In the genomic region with DNA sequence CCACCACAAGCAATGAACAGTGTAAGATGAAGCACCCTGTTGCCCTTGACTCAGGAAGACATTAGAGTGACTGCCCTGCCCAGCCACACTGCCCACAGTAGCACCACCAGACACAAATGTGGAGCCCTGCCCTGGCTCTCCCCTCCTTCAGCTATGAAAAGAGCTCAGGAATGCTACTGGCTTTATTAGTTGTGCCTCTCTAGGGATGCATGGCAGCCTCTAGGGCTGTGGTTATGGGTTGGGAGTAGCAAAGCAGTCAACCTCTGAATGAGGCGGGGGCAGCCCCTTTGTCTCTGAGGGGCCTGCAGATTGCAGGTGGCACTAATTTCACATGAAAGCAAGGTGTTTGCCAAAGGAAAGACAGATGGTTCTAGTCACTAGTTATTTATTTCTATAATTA, we compare ENCODE assay signal across 21 cellular contexts.
"Had no signal": no experiment of that assay in that cellular context is flagged by ENCODE, and none has a peak within 500 bp of the region (broad histone marks: within the 10 kb centered on the region; RNA-seq: fewer than 3 reads in every experiment).

No MANE protein-coding gene starts in this region.

- H3K4me1 Mint-ChIP-seq: activated naive CD4-positive, alpha-beta T cell treated with anti-CD3 and anti-CD28 coated beads, Interleukin-2, amount 10 ng/mL, durations not matched to agents 7 days and 5 days; activated naive CD8-positive, alpha-beta T cell treated with anti-CD3 and anti-CD28 coated beads, Interleukin-2, amount 50 U/mL, for 24 hours; central memory CD8-positive, alpha-beta T cell; immature natural killer cell; stimulated activated naive B cell treated with anti-CD40 and anti-IgM and Interleukin-4, amounts not matched to agents 10 μg/mL and 1 μg/mL and 100 μg/mL, for 72 hours had no signal

- DNase-seq: activated CD4-positive, alpha-beta T cell treated with anti-CD3 and anti-CD28 coated beads for 48 hours; activated CD4-positive, CD25-positive, alpha-beta regulatory T cell; activated CD8-positive, alpha-beta T cell treated with anti-CD3 and anti-CD28 coated beads for 36 hours; activated naive CD4-positive, alpha-beta T cell treated with anti-CD3 and anti-CD28 coated beads, Interleukin-2, amount 10 ng/mL, durations not matched to agents 7 days and 5 days; activated naive CD8-positive, alpha-beta T cell treated with anti-CD3 and anti-CD28 coated beads, Interleukin-2, amount 50 U/mL, for 24 hours; activated T-cell treated with anti-CD3 and anti-CD28 coated beads, Interleukin-2, amount 50 U/mL, for 24 hours; anterior cingulate cortex; effector CD4-positive, alpha-beta T cell; gastrocnemius medialis; head of caudate nucleus; immature natural killer cell; left ventricle myocardium superior; naive thymus-derived CD4-positive, alpha-beta T cell; right lobe of liver; stimulated activated naive B cell treated with anti-CD40 and anti-IgM and Interleukin-4, amounts not matched to agents 10 μg/mL and 1 μg/mL and 100 μg/mL, for 72 hours; T-helper 9 cell; upper lobe of right lung had no signal

- H3K4me1 ChIP-seq: gastrocnemius medialis, parathyroid adenoma, right lobe of liver, upper lobe of right lung had no signal

- H3K9ac ChIP-seq: parathyroid adenoma had no signal

- H3K36me3 Mint-ChIP-seq: activated naive CD4-positive, alpha-beta T cell treated with anti-CD3 and anti-CD28 coated beads, Interleukin-2, amount 10 ng/mL, durations not matched to agents 7 days and 5 days; immature natural killer cell; naive thymus-derived CD4-positive, alpha-beta T cell; stimulated activated naive B cell treated with anti-CD40 and anti-IgM and Interleukin-4, amounts not matched to agents 10 μg/mL and 1 μg/mL and 100 μg/mL, for 72 hours had no signal

- H3K27me3 ChIP-seq: gastrocnemius medialis, right lobe of liver, upper lobe of right lung had no signal

- H3K9me3 ChIP-seq: gastrocnemius medialis, right lobe of liver, upper lobe of right lung had no signal

- H3K4me3 Mint-ChIP-seq: activated CD8-positive, alpha-beta T cell treated with anti-CD3 and anti-CD28 coated beads for 36 hours; activated naive CD4-positive, alpha-beta T cell treated with anti-CD3 and anti-CD28 coated beads, Interleukin-2, amount 10 ng/mL, durations not matched to agents 7 days and 5 days; activated naive CD8-positive, alpha-beta T cell treated with anti-CD3 and anti-CD28 coated beads, Interleukin-2, amount 50 U/mL, for 24 hours; activated T-cell treated with anti-CD3 and anti-CD28 coated beads, Interleukin-2, amount 50 U/mL, for 24 hours; central memory CD8-positive, alpha-beta T cell; immature natural killer cell; naive thymus-derived CD4-positive, alpha-beta T cell; stimulated activated naive B cell treated with anti-CD40 and anti-IgM and Interleukin-4, amounts not matched to agents 10 μg/mL and 1 μg/mL and 100 μg/mL, for 72 hours had no signal

- H3K27me3 Mint-ChIP-seq: activated CD8-positive, alpha-beta T cell treated with anti-CD3 and anti-CD28 coated beads for 36 hours; activated naive CD4-positive, alpha-beta T cell treated with anti-CD3 and anti-CD28 coated beads, Interleukin-2, amount 10 ng/mL, durations not matched to agents 7 days and 5 days; activated naive CD8-positive, alpha-beta T cell treated with anti-CD3 and anti-CD28 coated beads, Interleukin-2, amount 50 U/mL, for 24 hours; activated T-cell treated with anti-CD3 and anti-CD28 coated beads, Interleukin-2, amount 50 U/mL, for 24 hours; central memory CD8-positive, alpha-beta T cell had no signal

- ATAC-seq: activated CD8-positive, alpha-beta T cell treated with anti-CD3 and anti-CD28 coated beads for 36 hours; activated naive CD8-positive, alpha-beta T cell treated with anti-CD3 and anti-CD28 coated beads, Interleukin-2, amount 50 U/mL, for 24 hours; esophagus mucosa; gastrocnemius medialis; left ventricle myocardium superior; naive thymus-derived CD4-positive, alpha-beta T cell; right lobe of liver; stimulated activated naive B cell treated with anti-CD40 and anti-IgM and Interleukin-4, amounts not matched to agents 10 μg/mL and 1 μg/mL and 100 μg/mL, for 72 hours; upper lobe of right lung had no signal

- H2AFZ ChIP-seq: parathyroid adenoma had no signal

- H3K36me3 ChIP-seq: gastrocnemius medialis, right lobe of liver, upper lobe of right lung had no signal

- H3K27ac ChIP-seq: gastrocnemius medialis, parathyroid adenoma, right lobe of liver, upper lobe of right lung had no signal

- H3K9me3 Mint-ChIP-seq: activated naive CD4-positive, alpha-beta T cell treated with anti-CD3 and anti-CD28 coated beads, Interleukin-2, amount 10 ng/mL, durations not matched to agents 7 days and 5 days; activated naive CD8-positive, alpha-beta T cell treated with anti-CD3 and anti-CD28 coated beads, Interleukin-2, amount 50 U/mL, for 24 hours; activated T-cell treated with anti-CD3 and anti-CD28 coated beads, Interleukin-2, amount 50 U/mL, for 24 hours; activated T-helper 2 cell treated with anti-CD3 and anti-CD28 coated beads, Interferon-gamma antibody, Interleukin-2, Interleukin-4, amounts not matched to agents 10 μg/mL and 5 μg/mL and 100 μg/mL, durations not matched to agents 14 hours and 24 hours and 36 hours; central memory CD8-positive, alpha-beta T cell; stimulated activated naive B cell treated with anti-CD40 and anti-IgM and Interleukin-4, amounts not matched to agents 10 μg/mL and 1 μg/mL and 100 μg/mL, for 72 hours had no signal

- H3K79me2 ChIP-seq: parathyroid adenoma had no signal

- H3K27ac Mint-ChIP-seq: activated CD8-positive, alpha-beta T cell treated with anti-CD3 and anti-CD28 coated beads for 36 hours; activated naive CD4-positive, alpha-beta T cell treated with anti-CD3 and anti-CD28 coated beads, Interleukin-2, amount 10 ng/mL, durations not matched to agents 7 days and 5 days; activated naive CD8-positive, alpha-beta T cell treated with anti-CD3 and anti-CD28 coated beads, Interleukin-2, amount 50 U/mL, for 24 hours; activated T-cell treated with anti-CD3 and anti-CD28 coated beads, Interleukin-2, amount 50 U/mL, for 24 hours; activated T-helper 2 cell treated with anti-CD3 and anti-CD28 coated beads, Interferon-gamma antibody, Interleukin-2, Interleukin-4, amounts not matched to agents 10 μg/mL and 5 μg/mL and 100 μg/mL, durations not matched to agents 14 hours and 24 hours and 36 hours; immature natural killer cell; naive thymus-derived CD4-positive, alpha-beta T cell; stimulated activated naive B cell treated with anti-CD40 and anti-IgM and Interleukin-4, amounts not matched to agents 10 μg/mL and 1 μg/mL and 100 μg/mL, for 72 hours had no signal

- H3K4me3 ChIP-seq: gastrocnemius medialis, right lobe of liver, upper lobe of right lung had no signal
